Comparison of ENCODE assay signal across 19 cellular contexts in genomic region chr21:22885079-22885478, GRCh38.
DNase-seq lines count a peak whose midpoint lies in the region; ATAC-seq and TF ChIP-seq lines count a peak whose summit lies in the region.
"Had no signal": no experiment of that assay in that cellular context is flagged by ENCODE, and none has a peak within 500 bp of the region (broad histone marks: within the 10 kb centered on the region; RNA-seq: fewer than 3 reads in every experiment).

No MANE protein-coding gene starts in this region.

- peaks cover 12% of the 10 kb centered on the region for H3K4me1 Mint-ChIP-seq in Caco-2 (ENCODE audit: low read depth, unreplicated experiment)
- H3K4me1 Mint-ChIP-seq: CD14-positive monocyte, IgD-negative memory B cell had no signal

- CTCF ChIA-PET in Caco-2 (lab: Charles Lee), result no interaction called here

- no peaks in the 10 kb centered on the region for H3K27me3 Mint-ChIP-seq in Caco-2 (ENCODE audit: insufficient read depth, unreplicated experiment)
- H3K27me3 Mint-ChIP-seq: IgD-negative memory B cell had no signal

- peak overlapping the region; percentile 52 for H3K4me3 Mint-ChIP-seq in Caco-2 (ENCODE audit: unreplicated experiment)
- H3K4me3 Mint-ChIP-seq: CD14-positive monocyte, IgD-negative memory B cell had no signal

- no peak for TF ChIP-seq CTCF in Caco-2 (IDR thresholded peaks at IDR 0.05; ENCODE audit: insufficient read depth in 1 of 2, low read depth in 1 of 2, low read length in 1 of 2, severe bottlenecking in 1 of 2, unreplicated experiment in 1 of 2)
- no peak for TF ChIP-seq CTCF in foreskin keratinocyte (conservative IDR thresholded peaks at IDR 0.05)

- no peaks in the 10 kb centered on the region for H3K9me3 ChIP-seq in Caco-2
- no peaks in the 10 kb centered on the region for H3K9me3 ChIP-seq in HUES6 (ENCODE audit: control insufficient read depth, insufficient read depth, low read depth, low read length)

- POLR2A ChIA-PET in Caco-2 (lab: Charles Lee), result no interaction called here

- H3K4me1 ChIP-seq in Caco-2 (0 out of 2 replicates have a peak, but pooled peaks cover 3% of the 10 kb centered on the region), HUES6 (ENCODE audit: control insufficient read depth, insufficient read depth, low read length) (peaks cover 35% of the 10 kb centered on the region), foreskin keratinocyte (peaks cover 9% of the 10 kb centered on the region)

- no peaks in the 10 kb centered on the region for H3K27me3 ChIP-seq in Caco-2 (replicated peaks; ENCODE audit: control insufficient read depth, insufficient read depth, low read length)
- H3K27me3 ChIP-seq in HUES6 (ENCODE audit: control insufficient read depth, insufficient read depth, low read length), result no peaks in the 10 kb centered on the region
- no peaks in the 10 kb centered on the region for H3K27me3 ChIP-seq in foreskin keratinocyte

- H3K4me3 ChIP-seq in Caco-2 (ENCODE audit: low read depth, low read length) (no peak overlapping the region), HUES6 (ENCODE audit: low read depth, low read length) (no peak overlapping the region)

- intact Hi-C loops in Caco-2 (cut with micrococcal nuclease; ENCODE audit: unreplicated experiment), result no loop called here

- no peak overlapping the region for H3K27ac Mint-ChIP-seq in Caco-2 (ENCODE audit: unreplicated experiment)
- H3K27ac Mint-ChIP-seq: CD14-positive monocyte, IgD-negative memory B cell had no signal

- H3K9ac ChIP-seq in HUES6 (ENCODE audit: low read length), result no peak overlapping the region

- no peaks in the 10 kb centered on the region for H3K36me3 Mint-ChIP-seq in Caco-2 (ENCODE audit: insufficient read depth, unreplicated experiment)
- H3K36me3 Mint-ChIP-seq: CD14-positive monocyte had no signal

- ATAC-seq in foreskin keratinocyte (peak; percentile 83), GM19395 (IDR thresholded peaks at IDR 0.05; ENCODE audit: unreplicated experiment) (no peak), HG02678 (IDR thresholded peaks at IDR 0.05; ENCODE audit: unreplicated experiment) (no peak)

- H3K36me3 ChIP-seq in Caco-2 (ENCODE audit: control insufficient read depth, insufficient read depth, low read length), result no peaks in the 10 kb centered on the region
- H3K36me3 ChIP-seq in HUES6 (ENCODE audit: control insufficient read depth, insufficient read depth, low read length), result no peaks in the 10 kb centered on the region

- H3K9me3 Mint-ChIP-seq in Caco-2 (ENCODE audit: unreplicated experiment), result no peaks in the 10 kb centered on the region

- peak in 1 of 2 experiments; percentile 3 for DNase-seq in Caco-2
- DNase-seq in SW480 (ENCODE audit: low spot score), result peak; percentile 14
- peak; percentile 73 to 83 for DNase-seq in foreskin keratinocyte
- DNase-seq in hepatic stellate cell (ENCODE audit: low spot score), result no peak
- no peak for DNase-seq in EL
- DNase-seq: Calu3; DMS79; MV-4-11; NCI-H1436; NCI-H2029 treated with DMSO at 0.1 percent for 48 hours; NCI-H345; NCI-H526 treated with DMSO at 0.1 percent for 48 hours; NK-92 treated with Interleukin-12 subunit alpha and Interleukin-12 subunit beta, amount 100 ng/mL, for 24 hours; SHP77 had no signal

- H3K27ac ChIP-seq in HUES6 (ENCODE audit: low read depth, low read length) (peak overlapping the region; percentile 74), foreskin keratinocyte (peak overlapping the region; percentile 49)

- BruUV-seq in Caco-2 (replicated peaks; lab: Mats Ljungman, UMichigan), result no TSS peak

Comparison
In these comparisons a context has a peak if more than half of its experiments do, and no peak if none do; other contexts are left out.
1. DNase-seq: peak in SW480 (single experiment) and foreskin keratinocyte (2 of 2); none in hepatic stellate cell (single experiment) and EL (single experiment).